1 cellular context compared by ENCODE assay signal in genomic region chr16:49491111-49491670, GRCh38.
TF ChIP-seq lines count a peak whose summit lies in the region.

No MANE protein-coding gene starts in this region.

TF ChIP-seq in HCT116, 20 proteins besides CTCF, POLR2A, EP300 and RAD21 (continued from another document):
- TF ChIP-seq REST (IDR thresholded peaks at IDR 0.05; ENCODE audit: low read depth), result no peak
- TF ChIP-seq, protein P1, sequence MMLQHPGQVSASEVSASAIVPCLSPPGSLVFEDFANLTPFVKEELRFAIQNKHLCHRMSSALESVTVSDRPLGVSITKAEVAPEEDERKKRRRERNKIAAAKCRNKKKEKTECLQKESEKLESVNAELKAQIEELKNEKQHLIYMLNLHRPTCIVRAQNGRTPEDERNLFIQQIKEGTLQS (IDR thresholded peaks at IDR 0.05), result no peak
- no peak for TF ChIP-seq CEBPB (IDR thresholded peaks at IDR 0.05; ENCODE audit: low read depth)
- no peak for TF ChIP-seq CBX3 (IDR thresholded peaks at IDR 0.05; ENCODE audit: low read depth)
- TF ChIP-seq EZH2phosphoT487 (IDR thresholded peaks at IDR 0.05; ENCODE audit: borderline replicate concordance), result no peak
- TF ChIP-seq FOSL1 (IDR thresholded peaks at IDR 0.05; ENCODE audit: low read depth), result no peak
- no peak for TF ChIP-seq ZFX (IDR thresholded peaks at IDR 0.05)
- no peak for TF ChIP-seq EZH2 (IDR thresholded peaks at IDR 0.05)
TF ChIP-seq in HCT116: peak in this region for 0.
